Comparison of ENCODE assay signal across 1 cellular context in genomic region chr6:43029120-43029519, GRCh38.
TF ChIP-seq lines count a peak whose summit lies in the region.

No MANE protein-coding gene starts in this region.

TF ChIP-seq in HepG2, 621 proteins besides CTCF, POLR2A, EP300 and RAD21:
- TF ChIP-seq PBX2 (CRISPR knock-in tag; IDR thresholded peaks at IDR 0.05) (no peak), ZBTB25 (CRISPR knock-in tag; IDR thresholded peaks at IDR 0.05) (no peak), MXD4 (CRISPR knock-in tag; IDR thresholded peaks at IDR 0.05) (no peak), AGO2 (optimal IDR thresholded peaks at IDR 0.05; ENCODE audit: low read depth, low read length) (peak; percentile 24), ZNF543 (CRISPR knock-in tag; IDR thresholded peaks at IDR 0.05) (no peak), EZH2 (conservative IDR thresholded peaks at IDR 0.05; ENCODE audit: low read depth, low read length) (no peak), MIXL1 (CRISPR knock-in tag; IDR thresholded peaks at IDR 0.05) (no peak), CEBPG (CRISPR knock-in tag; IDR thresholded peaks at IDR 0.05) (no peak), RBFOX2 (IDR thresholded peaks at IDR 0.05; ENCODE audit: low read depth, low read length) (0 out of 2 replicates have a peak, but pooled peaks have one; percentile 37), ZFP36L1 (CRISPR knock-in tag; IDR thresholded peaks at IDR 0.05) (no peak), GPN1 (CRISPR knock-in tag; IDR thresholded peaks at IDR 0.05; ENCODE audit: borderline replicate concordance) (no peak), ZNF790 (CRISPR knock-in tag; IDR thresholded peaks at IDR 0.05; ENCODE audit: borderline replicate concordance) (no peak), ZNF761 (CRISPR knock-in tag; conservative IDR thresholded peaks at IDR 0.05) (no peak)
- TF ChIP-seq, protein P1, sequence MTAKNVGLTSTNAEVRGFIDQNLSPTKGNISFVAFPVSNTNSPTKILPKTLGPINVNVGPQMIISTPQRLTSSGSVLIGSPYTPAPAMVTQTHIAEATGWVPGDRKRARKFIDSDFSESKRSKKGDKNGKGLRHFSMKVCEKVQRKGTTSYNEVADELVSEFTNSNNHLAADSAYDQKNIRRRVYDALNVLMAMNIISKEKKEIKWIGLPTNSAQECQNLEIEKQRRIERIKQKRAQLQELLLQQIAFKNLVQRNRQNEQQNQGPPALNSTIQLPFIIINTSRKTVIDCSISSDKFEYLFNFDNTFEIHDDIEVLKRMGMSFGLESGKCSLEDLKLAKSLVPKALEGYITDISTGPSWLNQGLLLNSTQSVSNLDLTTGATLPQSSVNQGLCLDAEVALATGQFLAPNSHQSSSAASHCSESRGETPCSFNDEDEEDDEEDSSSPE (CRISPR knock-in tag; IDR thresholded peaks at IDR 0.05): no peak
TF ChIP-seq in HepG2: peak in this region for 2.
